Comparison of ENCODE assay signal across 11 cellular contexts in the genomic region with DNA sequence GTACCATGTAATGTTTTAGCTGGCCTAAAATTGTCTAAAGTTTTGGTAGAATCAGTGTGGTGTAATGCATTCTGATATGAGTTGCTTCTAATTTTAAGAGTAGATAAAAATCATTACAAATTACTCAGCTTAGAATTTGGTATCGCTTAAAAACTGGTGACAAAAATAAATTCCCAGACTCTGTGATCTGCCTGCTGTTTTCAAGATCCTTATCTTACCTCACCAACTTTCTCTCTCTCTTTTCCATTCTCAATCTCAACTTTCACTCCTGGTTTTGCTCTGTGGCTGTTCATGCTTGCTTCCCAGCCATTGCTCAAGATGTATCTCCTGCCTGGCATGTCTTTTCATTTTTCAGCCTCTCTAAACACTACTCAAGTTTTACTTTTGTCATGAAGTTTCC. TPM values are rescaled to one million over a fixed set of nuclear protein-coding genes. Genes with fewer than 3 reads are reported as not detected.
DNase-seq lines count a peak whose midpoint lies in the region; ATAC-seq, FAIRE-seq and TF ChIP-seq lines count a peak whose summit lies in the region.
"Had no signal": no experiment of that assay in that cellular context is flagged by ENCODE, and none has a peak within 500 bp of the region (broad histone marks: within the 10 kb centered on the region; RNA-seq: fewer than 3 reads in every experiment).

No MANE protein-coding gene starts in this region.

- no peaks in the 10 kb centered on the region for H3K9me3 ChIP-seq in SK-N-SH
- H3K9me3 ChIP-seq in small intestine (ENCODE audit: control insufficient read depth, low read depth), result no peaks in the 10 kb centered on the region

- H3K4me2 ChIP-seq in SK-N-SH, result peak overlapping the region; percentile 6; the same call in 1 of the 2 replicates

- no peak overlapping the region for H3K9ac ChIP-seq in SK-N-SH

- no peaks in the 10 kb centered on the region for H3K9me2 ChIP-seq in SK-N-SH

- CTCF ChIA-PET in SK-N-SH (lab: Yijun Ruan, JAX), result interaction anchor here (0.9 to 2.3 kb wide), 2 partner anchors 11 to 473 kb away, joined by 4 to 5 read pairs; no protein-coding TSS in a partner anchor

- H3K36me3 ChIP-seq in SK-N-SH (replicated peaks in 1 of 2; ENCODE audit: control insufficient read depth in 1 of 2, insufficient read depth in 2 of 2, low read length in 1 of 2) (peaks cover 0 to 9% of the 10 kb centered on the region in 2 experiments), small intestine (ENCODE audit: control insufficient read depth in 2 of 2, insufficient read depth in 2 of 2, low read length in 2 of 2) (no peaks in the 10 kb centered on the region)

- TF ChIP-seq CTCF in SK-N-SH (IDR thresholded peaks at IDR 0.05), result no peak

- H3K27me3 ChIP-seq in SK-N-SH (ENCODE audit: insufficient read depth) (no peaks in the 10 kb centered on the region), small intestine (ENCODE audit: control insufficient read depth in 2 of 2, insufficient read depth in 2 of 2, low read length in 2 of 2) (no peaks in the 10 kb centered on the region)

- no peaks in the 10 kb centered on the region for H3K9me3 Mint-ChIP-seq in activated T-cell treated with anti-CD3 and anti-CD28 coated beads, Interleukin-2, amount 50 U/mL, for 4 hours
- H3K9me3 Mint-ChIP-seq in stimulated activated effector memory CD8-positive, alpha-beta T cell treated with anti-CD3 and anti-CD28 coated beads, Interleukin-12 subunit alpha, Interleukin-12 subunit beta, amount 100 ng/mL, for 72 hours, result no peaks in the 10 kb centered on the region

- H3F3A ChIP-seq in SK-N-SH (replicated peaks; ENCODE audit: insufficient read depth), result peaks cover 37% of the 10 kb centered on the region

- no peak for TF ChIP-seq RAD21 in SK-N-SH (IDR thresholded peaks at IDR 0.05; ENCODE audit: low read length)

- H3K4me1 ChIP-seq in SK-N-SH (ENCODE audit: control insufficient read depth in 1 of 2, insufficient read depth in 2 of 2, low read depth in 1 of 2, low read length in 1 of 2), result peaks cover 17 to 37% of the 10 kb centered on the region in 2 experiments; a peak in 3 of 4 replicates
- peaks cover 3 to 16% of the 10 kb centered on the region in 2 donors for H3K4me1 ChIP-seq in small intestine (ENCODE audit: control insufficient read depth in 2 of 2, insufficient read depth in 1 of 2, low read depth in 1 of 2, low read length in 1 of 2)

- peaks cover 82% of the 10 kb centered on the region for H4K20me1 ChIP-seq in SK-N-SH (ENCODE audit: insufficient read depth)

- peaks cover 100% of the 10 kb centered on the region for H3K79me2 ChIP-seq in SK-N-SH (ENCODE audit: insufficient read depth)

- peaks cover 51% of the 10 kb centered on the region for H3K4me1 Mint-ChIP-seq in activated T-cell treated with anti-CD3 and anti-CD28 coated beads, Interleukin-2, amount 50 U/mL, for 4 hours (ENCODE audit: low read depth)
- peaks cover 39% of the 10 kb centered on the region for H3K4me1 Mint-ChIP-seq in stimulated activated effector memory CD8-positive, alpha-beta T cell treated with anti-CD3 and anti-CD28 coated beads, Interleukin-12 subunit alpha, Interleukin-12 subunit beta, amount 100 ng/mL, for 72 hours

- no peak overlapping the region for H3K4me3 Mint-ChIP-seq in activated T-cell treated with anti-CD3 and anti-CD28 coated beads, Interleukin-2, amount 50 U/mL, for 4 hours
- H3K4me3 Mint-ChIP-seq in stimulated activated effector memory CD8-positive, alpha-beta T cell treated with anti-CD3 and anti-CD28 coated beads, Interleukin-12 subunit alpha, Interleukin-12 subunit beta, amount 100 ng/mL, for 72 hours, result no peak overlapping the region

- WGBS in SK-N-SH (ENCODE audit: low lambda C conversion rate), result 21% methylated on average over 1 of the region's 1 CpG
- 72 to 88% (median 87%) methylated on average over 1 of the region's 1 CpG for WGBS in small intestine, 3 donors

- H3K27ac ChIP-seq in SK-N-SH (ENCODE audit: low read depth in 2 of 2, low read length in 1 of 2) (peak overlapping the region in 1 of 2 experiments; percentile 51; a peak in 3 of 4 replicates), small intestine (ENCODE audit: low read depth in 1 of 2, low read length in 1 of 2) (no peak overlapping the region)

- H3K36me3 Mint-ChIP-seq in activated T-cell treated with anti-CD3 and anti-CD28 coated beads, Interleukin-2, amount 50 U/mL, for 4 hours (ENCODE audit: insufficient read depth), result peaks cover 5% of the 10 kb centered on the region
- H3K36me3 Mint-ChIP-seq in stimulated activated effector memory CD8-positive, alpha-beta T cell treated with anti-CD3 and anti-CD28 coated beads, Interleukin-12 subunit alpha, Interleukin-12 subunit beta, amount 100 ng/mL, for 72 hours, result no peaks in the 10 kb centered on the region

- H3K27ac Mint-ChIP-seq in stimulated activated effector memory CD8-positive, alpha-beta T cell treated with anti-CD3 and anti-CD28 coated beads, Interleukin-12 subunit alpha, Interleukin-12 subunit beta, amount 100 ng/mL, for 72 hours, result no peak overlapping the region

- H3K27me3 Mint-ChIP-seq in activated T-cell treated with anti-CD3 and anti-CD28 coated beads, Interleukin-2, amount 50 U/mL, for 4 hours (ENCODE audit: low read depth), result no peaks in the 10 kb centered on the region

- TF ChIP-seq EP300 in SK-N-SH (IDR thresholded peaks at IDR 0.05; ENCODE audit: borderline replicate concordance in 1 of 2, low read depth in 1 of 2, low read length in 1 of 2), result no peak

- ATAC-seq in activated T-cell treated with anti-CD3 and anti-CD28 coated beads, Interleukin-2, amount 50 U/mL, for 4 hours, result peak; percentile 54 to 82
- peak; percentile 42 for ATAC-seq in stimulated activated effector memory CD8-positive, alpha-beta T cell treated with anti-CD3 and anti-CD28 coated beads, Interleukin-12 subunit alpha, Interleukin-12 subunit beta, amount 100 ng/mL, for 72 hours
- no peak for ATAC-seq in HG02970 (IDR thresholded peaks at IDR 0.05; ENCODE audit: low FRiP score, unreplicated experiment)
- ATAC-seq: esophagus mucosa had no signal

- no peak for DNase-seq in activated T-cell treated with anti-CD3 and anti-CD28 coated beads, Interleukin-2, amount 50 U/mL, for 4 hours
- no peak for DNase-seq in activated T-cell treated with anti-CD3 and anti-CD28 coated beads, Interleukin-2, amount 50 U/mL, for 48 hours
- no peak for DNase-seq in SK-N-SH
- peak; percentile 46 for DNase-seq in fibroblast of gingiva (ENCODE audit: low read depth)
- no peak for DNase-seq in stimulated activated effector memory CD8-positive, alpha-beta T cell treated with anti-CD3 and anti-CD28 coated beads, Interleukin-12 subunit alpha, Interleukin-12 subunit beta, amount 100 ng/mL, for 72 hours (ENCODE audit: low spot score in 2 of 2)
- DNase-seq in NCI-H1417 (lab: John Stamatoyannopoulos, UW), result no peak
- no peak for DNase-seq in small intestine
- DNase-seq: NCI-H1417 treated with DMSO at 0.1 percent for 48 hours; stimulated activated CD4-positive, alpha-beta T cell treated with anti-CD3 and anti-CD28 coated beads, Interleukin-2, amount 100 ng/mL, for 24 hours had no signal

- no peak overlapping the region for H2AFZ ChIP-seq in SK-N-SH (ENCODE audit: low read depth)

- H3K4me3 ChIP-seq in SK-N-SH (ENCODE audit: low read depth in 2 of 2, low read length in 1 of 2) (no peak overlapping the region; a peak in 1 of 4 replicates), small intestine (ENCODE audit: low read depth in 1 of 2, low read length in 2 of 2) (no peak overlapping the region)

- FAIRE-seq in small intestine (lab: Jason Lieb, UNC), result no peak

- POLR2A ChIA-PET in SK-N-SH (lab: Yijun Ruan, JAX), result no interaction called here

TF ChIP-seq in SK-N-SH, 30 proteins besides CTCF, POLR2A, EP300 and RAD21:
- no peak for TF ChIP-seq TAF1 (IDR thresholded peaks at IDR 0.05; ENCODE audit: borderline replicate concordance, low read depth, low read length)
- TF ChIP-seq, protein P1, sequence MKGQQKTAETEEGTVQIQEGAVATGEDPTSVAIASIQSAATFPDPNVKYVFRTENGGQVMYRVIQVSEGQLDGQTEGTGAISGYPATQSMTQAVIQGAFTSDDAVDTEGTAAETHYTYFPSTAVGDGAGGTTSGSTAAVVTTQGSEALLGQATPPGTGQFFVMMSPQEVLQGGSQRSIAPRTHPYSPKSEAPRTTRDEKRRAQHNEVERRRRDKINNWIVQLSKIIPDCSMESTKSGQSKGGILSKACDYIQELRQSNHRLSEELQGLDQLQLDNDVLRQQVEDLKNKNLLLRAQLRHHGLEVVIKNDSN (IDR thresholded peaks at IDR 0.05; ENCODE audit: borderline replicate concordance, low read depth), result no peak
- TF ChIP-seq, protein P2, sequence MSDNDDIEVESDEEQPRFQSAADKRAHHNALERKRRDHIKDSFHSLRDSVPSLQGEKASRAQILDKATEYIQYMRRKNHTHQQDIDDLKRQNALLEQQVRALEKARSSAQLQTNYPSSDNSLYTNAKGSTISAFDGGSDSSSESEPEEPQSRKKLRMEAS (IDR thresholded peaks at IDR 0.05; ENCODE audit: low read depth), result no peak
- TF ChIP-seq TCF12 (IDR thresholded peaks at IDR 0.05), result peak; percentile 37
- TF ChIP-seq RXRA (IDR thresholded peaks at IDR 0.05; ENCODE audit: borderline replicate concordance, low read depth), result no peak
- no peak for TF ChIP-seq JUND (IDR thresholded peaks at IDR 0.05)

RNA-seq across cellular contexts. Expression of a gene that starts 45.7 kb away (rescaled TPM):
- total RNA-seq in activated T-cell treated with anti-CD3 and anti-CD28 coated beads, Interleukin-2, amount 50 U/mL, for 4 hours, result 10 to 100 TPM; 49.3 to 71.3 (median 63.5) TPM
- 49.6 and 50.6 TPM in 2 replicates for polyA plus RNA-seq in SK-N-SH (2012; rRNA removed)
- polyA plus RNA-seq in SK-N-SH (2012; cell fraction: cytosol; rRNA removed), result 48.4 and 57.3 TPM in 2 replicates
- polyA plus RNA-seq in SK-N-SH (2012; cell fraction: nucleus; rRNA removed), result 44.5 and 54.7 TPM in 2 replicates
- 10 to 100 TPM; 15.4 to 20.9 (median 16.1) TPM for polyA plus RNA-seq in small intestine
